In genomic region chrX:15856580-15856979, GRCh38 we compare ENCODE assay signal across 1 cellular context.
TF ChIP-seq lines count a peak whose summit lies in the region.

No MANE protein-coding gene starts in this region.

TF ChIP-seq in GM23338, 12 proteins besides CTCF, POLR2A, EP300 and RAD21 (continued from another document):
- TF ChIP-seq ETS1 (IDR thresholded peaks at IDR 0.05) = no peak
- no peak for TF ChIP-seq STAT1 (IDR thresholded peaks at IDR 0.05; ENCODE audit: unreplicated experiment)
- no peak for TF ChIP-seq ZNF331 (CRISPR knock-in tag; IDR thresholded peaks at IDR 0.05; ENCODE audit: low read depth)
- TF ChIP-seq REST (IDR thresholded peaks at IDR 0.05; ENCODE audit: unreplicated experiment) = no peak
- no peak for TF ChIP-seq ZNF462 (CRISPR knock-in tag; IDR thresholded peaks at IDR 0.05)
